Comparison of ENCODE assay signal across 8 cellular contexts in genomic region chr18:56651771-56652092, GRCh38. TPM values are rescaled to one million over a fixed set of nuclear protein-coding genes. Genes with fewer than 3 reads are reported as not detected.
DNase-seq lines count a peak whose midpoint lies in the region; ATAC-seq, FAIRE-seq and TF ChIP-seq lines count a peak whose summit lies in the region.

No MANE protein-coding gene starts in this region.

- ATAC-seq in mucosa of descending colon (no peak), GM21576 (IDR thresholded peaks at IDR 0.05; ENCODE audit: unreplicated experiment) (no peak)

- H3K9me3 ChIP-seq in A673 (ENCODE audit: low read depth, low read length, poor library complexity, severe bottlenecking) (no peaks in the 10 kb centered on the region), mucosa of descending colon (no peaks in the 10 kb centered on the region)

- H3K4me3 Mint-ChIP-seq in IgD-negative memory B cell = peak overlapping the region; percentile 94 to 96 (median 95)

- peak overlapping the region; percentile 73 for H3K27ac ChIP-seq in A673 (ENCODE audit: low read depth, low read length, poor library complexity, severe bottlenecking)

- H3K9me3 Mint-ChIP-seq in IgD-negative memory B cell = peaks cover 0 to 2% (median 0%) of the 10 kb centered on the region in 3 donors

- POLR2A ChIA-PET in A673 (lab: Charles Lee; ENCODE audit: low non-redundant PET) = no interaction called here

- H3K36me3 ChIP-seq in A673 (ENCODE audit: insufficient read depth, low read length, poor library complexity, severe bottlenecking) (no peaks in the 10 kb centered on the region), bronchial epithelial cell (ENCODE audit: control insufficient read depth, insufficient read depth, low read length) (no peaks in the 10 kb centered on the region), mucosa of descending colon (ENCODE audit: low read depth) (no peaks in the 10 kb centered on the region)

- H3K4me1 ChIP-seq in A673 (ENCODE audit: insufficient read depth, low read length, poor library complexity, severe bottlenecking) (no peaks in the 10 kb centered on the region), mucosa of descending colon (ENCODE audit: low read depth) (peaks cover 8% of the 10 kb centered on the region)

- intact Hi-C loops in A673 (cut with micrococcal nuclease; ENCODE audit: unreplicated experiment) = no loop called here
- intact Hi-C loops in mucosa of descending colon (cut with DNase I, micrococcal nuclease) = no loop called here

- no peak for DNase-seq in A673 (ENCODE audit: low spot score)
- no peak for DNase-seq in bronchial epithelial cell (ENCODE audit: low read depth)
- DNase-seq in mucosa of descending colon = no peak
- DNase-seq in glomerular visceral epithelial cell (ENCODE audit: extremely low spot score) = no peak
- no peak for DNase-seq in central memory CD4-positive, alpha-beta T cell
- no peak for DNase-seq in SKM-1 treated with dmso at 0.1 percent for 144 hours (lab: John Stamatoyannopoulos, UW; ENCODE audit: unreplicated experiment)

- H3K4me3 ChIP-seq in A673 (ENCODE audit: low read depth, low read length, poor library complexity, severe bottlenecking) (peak overlapping the region; percentile 87), bronchial epithelial cell (ENCODE audit: low read depth, low read length) (peak overlapping the region; percentile 89), mucosa of descending colon (peak overlapping the region; percentile 80)

- peaks cover 27 to 36% (median 30%) of the 10 kb centered on the region in 3 donors for H3K4me1 Mint-ChIP-seq in IgD-negative memory B cell

- FAIRE-seq in bronchial epithelial cell (lab: Jason Lieb, UNC) = no peak

- CTCF ChIA-PET in A673 (lab: Charles Lee) = no interaction called here

- BruUV-seq in A673 (replicated peaks; lab: Mats Ljungman, UMichigan) = TSS peak; percentile 53

- H3K27ac Mint-ChIP-seq in IgD-negative memory B cell = peak overlapping the region; percentile 78 to 95 (median 85)

- TF ChIP-seq CTCF in A673 (conservative IDR thresholded peaks at IDR 0.05; ENCODE audit: low read depth, low read length) = no peak
- TF ChIP-seq CTCF in bronchial epithelial cell (IDR thresholded peaks at IDR 0.05; ENCODE audit: insufficient read depth, low read length, severe bottlenecking) = no peak
- TF ChIP-seq CTCF in mucosa of descending colon (IDR thresholded peaks at IDR 0.05) = no peak

- H3K36me3 Mint-ChIP-seq in IgD-negative memory B cell = peaks cover 3% of the 10 kb centered on the region

- no peaks in the 10 kb centered on the region for H3K27me3 Mint-ChIP-seq in IgD-negative memory B cell

- no peaks in the 10 kb centered on the region for H3K27me3 ChIP-seq in A673 (replicated peaks; ENCODE audit: insufficient read depth, low read depth, low read length, poor library complexity)
- no peaks in the 10 kb centered on the region for H3K27me3 ChIP-seq in bronchial epithelial cell (ENCODE audit: control insufficient read depth, insufficient read depth, low read length)

RNA-seq across cellular contexts. Expression of gene WDR7, which starts 0.6 kb away (rescaled TPM):
- 21.2 and 24.3 TPM in 2 replicates for total RNA-seq in A673 (2021)
- 16.2 TPM for polyA plus RNA-seq in IgD-negative memory B cell
- 14.5 and 19.5 TPM in 2 replicates for total RNA-seq in bronchial epithelial cell
- 10 to 100 TPM; 28.4 to 38.8 (median 29.3) TPM for total RNA-seq in mucosa of descending colon

RNA-seq across cellular contexts. Expression of gene TXNL1, which starts 13.3 kb away (rescaled TPM):
- total RNA-seq in A673 (2021) = 115 and 131 TPM in 2 replicates
- polyA plus RNA-seq in IgD-negative memory B cell = 56.2 TPM
- 24.1 and 30.3 TPM in 2 replicates for total RNA-seq in bronchial epithelial cell
- total RNA-seq in mucosa of descending colon = 10 to 100 TPM; 51.0 to 62.0 (median 55.5) TPM
